8 cellular contexts compared by ENCODE assay signal in genomic region chr4:120718979-120719566, GRCh38.
DNase-seq lines count a peak whose midpoint lies in the region; ATAC-seq and TF ChIP-seq lines count a peak whose summit lies in the region.

No MANE protein-coding gene starts in this region.

- H3K79me2 ChIP-seq in DND-41 (ENCODE audit: insufficient read depth, low read length), result no peaks in the 10 kb centered on the region

- POLR2A ChIA-PET in naive thymus-derived CD8-positive, alpha-beta T cell (lab: Charles Lee), result no interaction called here

- H3K27ac ChIP-seq in DND-41 (ENCODE audit: low read length), result no peak overlapping the region
- H3K27ac ChIP-seq in endodermal cell (ENCODE audit: low read depth, low read length), result no peak overlapping the region

- DNase-seq in DND-41, result peak; percentile 12
- peak; percentile 59 for DNase-seq in OCI-M1 (lab: John Stamatoyannopoulos, UW)
- DNase-seq in endodermal cell, result no peak
- DNase-seq in naive thymus-derived CD8-positive, alpha-beta T cell, result peak in 8 of 10 donors; percentile 6 to 65 (median 36)
- no peak for DNase-seq in activated T-helper 2 cell treated with anti-CD3 and anti-CD28 coated beads, Interferon-gamma antibody, Interleukin-2, Interleukin-4, amounts not matched to agents 10 μg/mL and 5 μg/mL and 100 μg/mL, durations not matched to agents 14 hours and 24 hours and 36 hours (ENCODE audit: low spot score)
- DNase-seq in mesothelial cell of epicardium (ENCODE audit: low spot score in 2 of 2, unreplicated experiment in 2 of 2), result no peak

- ATAC-seq in DND-41 (ENCODE audit: insufficient read depth, low read depth), result peak; percentile 76
- ATAC-seq in GM19035 (IDR thresholded peaks at IDR 0.05; ENCODE audit: unreplicated experiment), result peak; percentile 77
- ATAC-seq in HG03280 (IDR thresholded peaks at IDR 0.05; ENCODE audit: unreplicated experiment), result peak; percentile 92
- peak; percentile 78 to 79 for ATAC-seq in naive thymus-derived CD8-positive, alpha-beta T cell

- H3K9ac ChIP-seq in DND-41 (ENCODE audit: low read depth, low read length) (no peak overlapping the region), endodermal cell (ENCODE audit: extremely low read depth, low read length, poor library complexity, severe bottlenecking) (no peak overlapping the region)

- no peaks in the 10 kb centered on the region for H3K36me3 Mint-ChIP-seq in endodermal cell (ENCODE audit: low read depth)
- H3K36me3 Mint-ChIP-seq in naive thymus-derived CD8-positive, alpha-beta T cell, result no peaks in the 10 kb centered on the region
- H3K36me3 Mint-ChIP-seq in activated T-helper 2 cell treated with anti-CD3 and anti-CD28 coated beads, Interferon-gamma antibody, Interleukin-2, Interleukin-4, amounts not matched to agents 10 μg/mL and 5 μg/mL and 100 μg/mL, durations not matched to agents 14 hours and 24 hours and 36 hours (ENCODE audit: low read depth), result no peaks in the 10 kb centered on the region
- peaks cover under 1% of the 10 kb centered on the region for H3K36me3 Mint-ChIP-seq in mesothelial cell of epicardium

- H3K9me3 ChIP-seq in DND-41 (ENCODE audit: insufficient read depth, low read length, severe bottlenecking), result no peaks in the 10 kb centered on the region
- H3K9me3 ChIP-seq in endodermal cell (ENCODE audit: control insufficient read depth, low read length), result no peaks in the 10 kb centered on the region

- H3K4me2 ChIP-seq in DND-41 (ENCODE audit: insufficient read depth, low read length), result no peak overlapping the region

- H3K27me3 Mint-ChIP-seq in endodermal cell (ENCODE audit: insufficient read depth) (no peaks in the 10 kb centered on the region), mesothelial cell of epicardium (ENCODE audit: low read depth) (no peaks in the 10 kb centered on the region)
- H3K27me3 Mint-ChIP-seq in naive thymus-derived CD8-positive, alpha-beta T cell, result peaks cover 0 to 1% (median 0%) of the 10 kb centered on the region in 5 donors
- H3K27me3 Mint-ChIP-seq in activated T-helper 2 cell treated with anti-CD3 and anti-CD28 coated beads, Interferon-gamma antibody, Interleukin-2, Interleukin-4, amounts not matched to agents 10 μg/mL and 5 μg/mL and 100 μg/mL, durations not matched to agents 14 hours and 24 hours and 36 hours (ENCODE audit: low read depth), result peaks cover 14% of the 10 kb centered on the region

- TF ChIP-seq CTCF in DND-41 (IDR thresholded peaks at IDR 0.05; ENCODE audit: borderline replicate concordance, extremely low read depth, low read length, poor library complexity, severe bottlenecking) (peak; percentile 55), endodermal cell (conservative IDR thresholded peaks at IDR 0.05) (peak; percentile 83), mesothelial cell of epicardium (IDR thresholded peaks at IDR 0.05; ENCODE audit: unreplicated experiment) (no peak)

- no peaks in the 10 kb centered on the region for H4K20me1 ChIP-seq in DND-41 (ENCODE audit: insufficient read depth, low read length)

- 61% methylated on average over 5 of the region's 5 CpGs; no CpG with 5 or more reads in 1 of the 2 experiments for WGBS in endodermal cell (ENCODE audit: insufficient coverage in 1 of 2, insufficient read length in 1 of 2), 2 experiments

- H3K4me3 Mint-ChIP-seq in endodermal cell (no peak overlapping the region), mesothelial cell of epicardium (no peak overlapping the region)
- H3K4me3 Mint-ChIP-seq in naive thymus-derived CD8-positive, alpha-beta T cell, result no peak overlapping the region
- H3K4me3 Mint-ChIP-seq in activated T-helper 2 cell treated with anti-CD3 and anti-CD28 coated beads, Interferon-gamma antibody, Interleukin-2, Interleukin-4, amounts not matched to agents 10 μg/mL and 5 μg/mL and 100 μg/mL, durations not matched to agents 14 hours and 24 hours and 36 hours (ENCODE audit: low read depth), result no peak overlapping the region

- intact Hi-C loops in activated T-helper 2 cell treated with anti-CD3 and anti-CD28 coated beads, Interferon-gamma antibody, Interleukin-2, Interleukin-4, amounts not matched to agents 10 μg/mL and 5 μg/mL and 100 μg/mL, durations not matched to agents 14 hours and 24 hours and 36 hours (cut with micrococcal nuclease), result loop anchor here (5.0 kb wide), 2 partner anchors 378 to 588 kb away; no protein-coding TSS in a partner anchor

- H3K4me1 Mint-ChIP-seq in endodermal cell (peaks cover 17% of the 10 kb centered on the region), mesothelial cell of epicardium (peaks cover 19% of the 10 kb centered on the region)
- no peaks in the 10 kb centered on the region for H3K4me1 Mint-ChIP-seq in naive thymus-derived CD8-positive, alpha-beta T cell
- H3K4me1 Mint-ChIP-seq in activated T-helper 2 cell treated with anti-CD3 and anti-CD28 coated beads, Interferon-gamma antibody, Interleukin-2, Interleukin-4, amounts not matched to agents 10 μg/mL and 5 μg/mL and 100 μg/mL, durations not matched to agents 14 hours and 24 hours and 36 hours (ENCODE audit: low read depth), result no peaks in the 10 kb centered on the region

- H3K4me3 ChIP-seq in DND-41 (ENCODE audit: low read depth in 1 of 2, low read length in 2 of 2) (no peak overlapping the region), endodermal cell (ENCODE audit: low read length) (no peak overlapping the region)

- H2AFZ ChIP-seq in DND-41 (ENCODE audit: low read depth, low read length), result no peak overlapping the region

- H3K27ac Mint-ChIP-seq in endodermal cell, result no peak overlapping the region
- H3K27ac Mint-ChIP-seq in naive thymus-derived CD8-positive, alpha-beta T cell, result no peak overlapping the region
- no peak overlapping the region for H3K27ac Mint-ChIP-seq in activated T-helper 2 cell treated with anti-CD3 and anti-CD28 coated beads, Interferon-gamma antibody, Interleukin-2, Interleukin-4, amounts not matched to agents 10 μg/mL and 5 μg/mL and 100 μg/mL, durations not matched to agents 14 hours and 24 hours and 36 hours
- H3K27ac Mint-ChIP-seq in mesothelial cell of epicardium, result no peak overlapping the region

- no peaks in the 10 kb centered on the region for H3K4me1 ChIP-seq in DND-41 (ENCODE audit: insufficient read depth, low read length)
- no peaks in the 10 kb centered on the region for H3K4me1 ChIP-seq in endodermal cell (ENCODE audit: control insufficient read depth, insufficient read depth, low read length)

- H3K36me3 ChIP-seq in DND-41 (ENCODE audit: insufficient read depth, low read length), result no peaks in the 10 kb centered on the region
- no peaks in the 10 kb centered on the region for H3K36me3 ChIP-seq in endodermal cell (ENCODE audit: control insufficient read depth, insufficient read depth, low read length)

- H3K9me3 Mint-ChIP-seq in endodermal cell, result no peaks in the 10 kb centered on the region
- no peaks in the 10 kb centered on the region for H3K9me3 Mint-ChIP-seq in naive thymus-derived CD8-positive, alpha-beta T cell
- no peaks in the 10 kb centered on the region for H3K9me3 Mint-ChIP-seq in activated T-helper 2 cell treated with anti-CD3 and anti-CD28 coated beads, Interferon-gamma antibody, Interleukin-2, Interleukin-4, amounts not matched to agents 10 μg/mL and 5 μg/mL and 100 μg/mL, durations not matched to agents 14 hours and 24 hours and 36 hours
- H3K9me3 Mint-ChIP-seq in mesothelial cell of epicardium, result peaks cover 2% of the 10 kb centered on the region

- H3K27me3 ChIP-seq in DND-41 (ENCODE audit: insufficient read depth, low read length, poor library complexity) (peaks cover 5% of the 10 kb centered on the region), endodermal cell (ENCODE audit: control insufficient read depth, insufficient read depth, low read length, poor library complexity, severe bottlenecking) (no peaks in the 10 kb centered on the region)

Comparison
In these comparisons a context has a peak if more than half of its experiments do, and no peak if none do; other contexts are left out.
1. DNase-seq: peak in DND-41 (single experiment), OCI-M1 (single experiment) and naive thymus-derived CD8-positive, alpha-beta T cell (8 of 10); none in endodermal cell (single experiment), activated T-helper 2 cell treated with anti-CD3 and anti-CD28 coated beads, Interferon-gamma antibody, Interleukin-2, Interleukin-4, amounts not matched to agents 10 μg/mL and 5 μg/mL and 100 μg/mL, durations not matched to agents 14 hours and 24 hours and 36 hours (single experiment) and mesothelial cell of epicardium (0 of 2).
2. Peak in every context shown above with its lines, with median percentiles within 50 percentile points of each other: ATAC-seq.